ENCODE assay signal across 1 cellular context in the genomic region with DNA sequence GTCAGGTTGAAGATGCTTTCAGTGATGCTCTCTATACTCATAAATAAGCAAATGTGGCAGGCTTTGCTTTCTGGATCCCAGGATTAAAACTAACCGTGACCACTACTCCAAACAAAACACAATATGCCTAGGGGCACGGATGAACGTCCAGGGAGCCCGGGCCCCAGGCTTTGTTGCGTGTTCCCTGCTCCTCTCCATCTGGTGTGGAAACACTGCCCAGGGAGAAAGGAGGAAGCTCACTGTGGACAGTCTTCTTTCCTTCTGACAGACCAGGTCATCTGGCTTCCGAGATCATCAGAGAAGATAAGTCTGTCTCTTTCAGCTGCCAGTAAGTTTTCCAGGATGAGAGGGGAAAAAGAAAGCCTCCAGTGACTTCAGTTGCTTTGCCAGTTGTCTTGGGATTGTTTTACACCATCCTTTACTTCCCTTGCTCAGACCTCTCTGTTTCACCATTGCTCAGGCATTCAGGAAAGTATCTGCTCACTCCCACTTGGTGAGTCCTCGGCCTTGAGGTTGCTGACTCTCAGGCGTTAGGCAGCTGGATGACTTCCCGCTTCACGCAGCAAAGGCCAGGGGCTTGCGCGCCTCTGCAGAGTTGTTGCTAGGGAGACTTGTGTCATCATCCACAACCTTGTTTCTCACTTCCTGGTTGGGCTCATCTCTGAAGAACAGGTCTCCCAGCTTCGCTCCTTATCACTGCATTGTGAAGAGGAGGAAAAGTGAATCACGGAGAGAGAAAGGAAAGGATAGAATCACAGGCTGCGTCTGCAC.
A peak's percentile ranks its signal among the peaks of the same experiment; 100 is the strongest.
TF ChIP-seq lines count a peak whose summit lies in the region.

No MANE protein-coding gene starts in this region.

TF ChIP-seq in A549, 52 proteins besides CTCF, POLR2A, EP300 and RAD21 (continued from another document):
- TF ChIP-seq GATA3 (IDR thresholded peaks at IDR 0.05; ENCODE audit: borderline replicate concordance) (peak; percentile 48; the same call in 1 of the 2 replicates), CHD4 (IDR thresholded peaks at IDR 0.05; ENCODE audit: borderline replicate concordance) (no peak), ZFP36 (IDR thresholded peaks at IDR 0.05; ENCODE audit: borderline replicate concordance, partially characterized antibody) (no peak)
- TF ChIP-seq, protein P1, sequence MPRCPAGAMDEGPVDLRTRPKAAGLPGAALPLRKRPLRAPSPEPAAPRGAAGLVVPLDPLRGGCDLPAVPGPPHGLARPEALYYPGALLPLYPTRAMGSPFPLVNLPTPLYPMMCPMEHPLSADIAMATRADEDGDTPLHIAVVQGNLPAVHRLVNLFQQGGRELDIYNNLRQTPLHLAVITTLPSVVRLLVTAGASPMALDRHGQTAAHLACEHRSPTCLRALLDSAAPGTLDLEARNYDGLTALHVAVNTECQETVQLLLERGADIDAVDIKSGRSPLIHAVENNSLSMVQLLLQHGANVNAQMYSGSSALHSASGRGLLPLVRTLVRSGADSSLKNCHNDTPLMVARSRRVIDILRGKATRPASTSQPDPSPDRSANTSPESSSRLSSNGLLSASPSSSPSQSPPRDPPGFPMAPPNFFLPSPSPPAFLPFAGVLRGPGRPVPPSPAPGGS (IDR thresholded peaks at IDR 0.05), result no peak
